In the genomic region with DNA sequence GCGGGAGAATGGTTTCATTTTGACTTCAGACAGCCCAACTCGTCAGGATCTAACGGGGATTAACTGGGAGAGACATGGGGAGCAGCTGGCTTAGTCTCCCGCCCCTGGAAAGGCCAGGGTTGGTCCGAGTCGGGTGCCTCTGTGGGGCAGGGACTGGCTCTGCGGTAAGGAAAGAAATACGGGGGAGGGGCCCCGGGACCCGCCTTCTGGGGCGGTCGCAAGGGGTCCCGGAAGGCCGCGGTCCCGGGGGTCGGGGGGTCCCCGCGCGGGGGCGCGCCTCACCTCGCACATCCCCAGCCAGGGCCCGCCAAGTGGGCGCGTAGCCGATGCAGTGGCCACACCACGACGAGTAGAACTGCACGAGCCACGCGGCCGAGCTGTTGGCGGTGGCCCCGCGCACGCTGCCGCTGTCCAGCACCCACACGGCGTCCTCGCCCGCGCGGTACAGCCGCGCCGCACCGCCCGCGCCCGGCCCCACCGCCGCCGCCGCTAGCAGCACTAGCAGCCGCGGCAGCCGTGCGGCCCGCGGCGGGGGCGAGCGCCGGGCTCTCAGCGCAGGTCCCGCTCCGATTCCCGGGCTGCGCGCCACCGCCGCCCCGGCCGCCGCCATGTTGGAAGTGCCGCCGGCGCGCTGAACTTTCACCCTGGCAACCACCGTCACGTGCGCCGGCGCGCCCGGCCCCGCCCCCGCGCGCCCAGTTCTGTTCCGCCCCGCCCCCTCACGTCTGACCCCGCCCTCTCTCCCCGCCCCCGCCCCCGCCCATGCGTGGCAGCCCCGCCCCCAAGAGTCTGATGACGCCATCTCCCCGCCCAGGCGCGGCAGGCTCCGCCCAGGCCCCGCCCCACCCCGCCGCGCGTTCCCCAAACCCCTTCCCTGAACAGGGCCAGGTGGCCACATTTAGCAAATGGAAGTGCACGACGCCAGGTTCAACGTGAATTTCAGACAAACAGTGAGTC, we compare ENCODE assay signal across 7 cellular contexts. TPM values are rescaled to one million over a fixed set of nuclear protein-coding genes. Genes with fewer than 3 reads are reported as not detected.
DNase-seq lines count a peak whose midpoint lies in the region; ATAC-seq and TF ChIP-seq lines count a peak whose summit lies in the region.

A gene with protein sequence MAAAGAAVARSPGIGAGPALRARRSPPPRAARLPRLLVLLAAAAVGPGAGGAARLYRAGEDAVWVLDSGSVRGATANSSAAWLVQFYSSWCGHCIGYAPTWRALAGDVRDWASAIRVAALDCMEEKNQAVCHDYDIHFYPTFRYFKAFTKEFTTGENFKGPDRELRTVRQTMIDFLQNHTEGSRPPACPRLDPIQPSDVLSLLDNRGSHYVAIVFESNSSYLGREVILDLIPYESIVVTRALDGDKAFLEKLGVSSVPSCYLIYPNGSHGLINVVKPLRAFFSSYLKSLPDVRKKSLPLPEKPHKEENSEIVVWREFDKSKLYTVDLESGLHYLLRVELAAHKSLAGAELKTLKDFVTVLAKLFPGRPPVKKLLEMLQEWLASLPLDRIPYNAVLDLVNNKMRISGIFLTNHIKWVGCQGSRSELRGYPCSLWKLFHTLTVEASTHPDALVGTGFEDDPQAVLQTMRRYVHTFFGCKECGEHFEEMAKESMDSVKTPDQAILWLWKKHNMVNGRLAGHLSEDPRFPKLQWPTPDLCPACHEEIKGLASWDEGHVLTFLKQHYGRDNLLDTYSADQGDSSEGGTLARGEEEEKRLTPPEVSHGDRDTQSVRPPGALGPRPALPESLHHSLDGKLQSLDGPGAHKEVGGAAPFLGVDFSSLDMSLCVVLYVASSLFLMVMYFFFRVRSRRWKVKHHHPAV (minus strand): TSS at position 619 of the 957 bp plus-strand sequence. CDS start 9 bp downstream, at position 610.

- TF ChIP-seq POLR2A in GM18505 (IDR thresholded peaks at IDR 0.05; ENCODE audit: borderline replicate concordance, extremely low read depth, insufficient read depth, insufficient read length) = peak; percentile 63

- TF ChIP-seq CTCF in coronary artery (IDR thresholded peaks at IDR 0.05) = no peak

- H3K4me1 Mint-ChIP-seq in activated CD4-positive, alpha-beta T cell treated with anti-CD3 and anti-CD28 coated beads, Interleukin-2, amount 10 ng/mL, durations not matched to agents 7 days and 5 days = peaks cover 29% of the 10 kb centered on the region

- peaks cover 1% of the 10 kb centered on the region for H3K27me3 Mint-ChIP-seq in activated CD4-positive, alpha-beta T cell treated with anti-CD3 and anti-CD28 coated beads, Interleukin-2, amount 10 ng/mL, durations not matched to agents 7 days and 5 days

- H3K4me3 Mint-ChIP-seq in activated CD4-positive, alpha-beta T cell treated with anti-CD3 and anti-CD28 coated beads, Interleukin-2, amount 10 ng/mL, durations not matched to agents 7 days and 5 days = peak within 1 kb of the TSS; percentile 91

- H3K27ac ChIP-seq in coronary artery = peak within 1 kb of the TSS in 1 of 2 donors; percentile 34

- CTCF ChIA-PET in activated CD4-positive, alpha-beta T cell treated with anti-CD3 and anti-CD28 coated beads, Interleukin-2, amount 10 ng/mL, durations not matched to agents 7 days and 5 days (lab: Charles Lee) = interaction anchor here (0.6 kb wide), 1 partner anchor 276 kb away, joined by 3 read pairs; no protein-coding TSS in a partner anchor

- H3K36me3 Mint-ChIP-seq in activated CD4-positive, alpha-beta T cell treated with anti-CD3 and anti-CD28 coated beads, Interleukin-2, amount 10 ng/mL, durations not matched to agents 7 days and 5 days (ENCODE audit: low read depth) = no peaks in the 10 kb centered on the region

- H3K9me3 Mint-ChIP-seq in activated CD4-positive, alpha-beta T cell treated with anti-CD3 and anti-CD28 coated beads, Interleukin-2, amount 10 ng/mL, durations not matched to agents 7 days and 5 days = no peaks in the 10 kb centered on the region

- POLR2A ChIA-PET in activated CD4-positive, alpha-beta T cell treated with anti-CD3 and anti-CD28 coated beads, Interleukin-2, amount 10 ng/mL, durations not matched to agents 7 days and 5 days (lab: Charles Lee) = no interaction called here

- DNase-seq in NCI-H510A treated with DMSO at 0.1 percent for 48 hours (lab: John Stamatoyannopoulos, UW) = peak; percentile 71
- peak; percentile 82 for DNase-seq in activated CD4-positive, alpha-beta T cell treated with anti-CD3 and anti-CD28 coated beads, Interleukin-2, amount 10 ng/mL, durations not matched to agents 7 days and 5 days
- peak; percentile 84 for DNase-seq in coronary artery (ENCODE audit: low spot score)
- DNase-seq in left lobe of liver (ENCODE audit: low spot score) = peak; percentile 84
- DNase-seq in stimulated activated CD4-positive, alpha-beta T cell treated with anti-CD3 and anti-CD28 coated beads, Interleukin-1b, Interleukin-23, amount 100 ng/mL, for 48 hours = peak; percentile 84

- peak within 1 kb of the TSS; percentile 76 for H3K4me3 ChIP-seq in coronary artery

- ATAC-seq in GM18505 (IDR thresholded peaks at IDR 0.05; ENCODE audit: unreplicated experiment) = peak; percentile 65
- ATAC-seq in HG03103 (IDR thresholded peaks at IDR 0.05; ENCODE audit: low read depth, unreplicated experiment) = peak; percentile 43
- peak; percentile 89 for ATAC-seq in left lobe of liver

- peak within 1 kb of the TSS; percentile 92 for H3K27ac Mint-ChIP-seq in activated CD4-positive, alpha-beta T cell treated with anti-CD3 and anti-CD28 coated beads, Interleukin-2, amount 10 ng/mL, durations not matched to agents 7 days and 5 days

RNA-seq across cellular contexts. Expression of the gene that starts here (rescaled TPM):
- total RNA-seq in activated CD4-positive, alpha-beta T cell treated with anti-CD3 and anti-CD28 coated beads, Interleukin-2, amount 10 ng/mL, durations not matched to agents 7 days and 5 days = 10 to 100 TPM; 13.7 to 14.0 TPM
- 4.7 TPM for total RNA-seq in left lobe of liver
